Comparison of ENCODE assay signal across 22 cellular contexts in genomic region chr4:183129125-183129524, GRCh38.
"Had no signal": no experiment of that assay in that cellular context is flagged by ENCODE, and none has a peak within 500 bp of the region (broad histone marks: within the 10 kb centered on the region; RNA-seq: fewer than 3 reads in every experiment).

No MANE protein-coding gene starts in this region.

- H3K4me3 ChIP-seq: dorsolateral prefrontal cortex, lung, mucosa of descending colon, neural progenitor cell, prostate gland, skin epidermis, spleen, thoracic aorta, tibial nerve, upper lobe of left lung had no signal

- H3K9me3 ChIP-seq: mucosa of descending colon, prostate gland, spleen, thoracic aorta, tibial nerve, upper lobe of left lung had no signal

- H3K4me3 Mint-ChIP-seq: immature natural killer cell; memory B cell; naive B cell; natural killer cell treated with Interleukin-12 subunit alpha and Interleukin-12 subunit beta and Interleukin-15 and Interleukin-18, amount 100 ng/mL, for 72 hours; neural progenitor cell; stimulated activated naive B cell treated with anti-CD40 and anti-IgM and Interleukin-4, amounts not matched to agents 10 μg/mL and 1 μg/mL and 100 μg/mL, for 72 hours; stimulated activated naive CD8-positive, alpha-beta T cell treated with anti-CD3 and anti-CD28 coated beads, Interleukin-15, Interleukin-2, amounts not matched to agents 100 ng/mL and 50 ng/mL, for 24 hours had no signal

- ATAC-seq: mucosa of descending colon; natural killer cell treated with Interleukin-12 subunit alpha and Interleukin-12 subunit beta and Interleukin-15 and Interleukin-18, amount 100 ng/mL, for 72 hours; right cardiac atrium; stimulated activated naive B cell treated with anti-CD40 and anti-IgM and Interleukin-4, amounts not matched to agents 10 μg/mL and 1 μg/mL and 100 μg/mL, for 72 hours had no signal

- H3K4me1 Mint-ChIP-seq: memory B cell; naive B cell; neural progenitor cell; stimulated activated naive B cell treated with anti-CD40 and anti-IgM and Interleukin-4, amounts not matched to agents 10 μg/mL and 1 μg/mL and 100 μg/mL, for 72 hours had no signal

- H3K36me3 ChIP-seq: neural progenitor cell, prostate gland, spleen, thoracic aorta, tibial nerve, upper lobe of left lung had no signal

- H3K36me3 Mint-ChIP-seq: immature natural killer cell; memory B cell; naive B cell; natural killer cell treated with Interleukin-12 subunit alpha and Interleukin-12 subunit beta and Interleukin-15 and Interleukin-18, amount 100 ng/mL, for 72 hours; stimulated activated naive B cell treated with anti-CD40 and anti-IgM and Interleukin-4, amounts not matched to agents 10 μg/mL and 1 μg/mL and 100 μg/mL, for 72 hours had no signal

- DNase-seq: dorsolateral prefrontal cortex; effector CD4-positive, alpha-beta T cell; hypothalamus; immature natural killer cell; islet precursor cell; kidney glomerular epithelial cell; mucosa of descending colon; naive B cell; right cardiac atrium; spleen; stimulated activated naive B cell treated with anti-CD40 and anti-IgM and Interleukin-4, amounts not matched to agents 10 μg/mL and 1 μg/mL and 100 μg/mL, for 72 hours; upper lobe of left lung had no signal

- H3K27me3 ChIP-seq: dorsolateral prefrontal cortex, neural progenitor cell, spleen, tibial nerve, upper lobe of left lung had no signal

- H3K27me3 Mint-ChIP-seq: memory B cell; naive B cell; stimulated activated naive CD8-positive, alpha-beta T cell treated with anti-CD3 and anti-CD28 coated beads, Interleukin-15, Interleukin-2, amounts not matched to agents 100 ng/mL and 50 ng/mL, for 24 hours had no signal

- H3K9me3 Mint-ChIP-seq: immature natural killer cell; memory B cell; naive B cell; natural killer cell treated with Interleukin-12 subunit alpha and Interleukin-12 subunit beta and Interleukin-15 and Interleukin-18, amount 100 ng/mL, for 72 hours; stimulated activated naive B cell treated with anti-CD40 and anti-IgM and Interleukin-4, amounts not matched to agents 10 μg/mL and 1 μg/mL and 100 μg/mL, for 72 hours; stimulated activated naive CD8-positive, alpha-beta T cell treated with anti-CD3 and anti-CD28 coated beads, Interleukin-15, Interleukin-2, amounts not matched to agents 100 ng/mL and 50 ng/mL, for 24 hours had no signal

- H3K27ac ChIP-seq: neural progenitor cell, parathyroid adenoma, prostate gland, skin epidermis, spleen, thoracic aorta, tibial nerve, upper lobe of left lung had no signal

- H3K4me1 ChIP-seq: parathyroid adenoma, spleen had no signal

- H3K27ac Mint-ChIP-seq: immature natural killer cell; memory B cell; natural killer cell treated with Interleukin-12 subunit alpha and Interleukin-12 subunit beta and Interleukin-15 and Interleukin-18, amount 100 ng/mL, for 72 hours; neural progenitor cell; stimulated activated naive B cell treated with anti-CD40 and anti-IgM and Interleukin-4, amounts not matched to agents 10 μg/mL and 1 μg/mL and 100 μg/mL, for 72 hours; stimulated activated naive CD8-positive, alpha-beta T cell treated with anti-CD3 and anti-CD28 coated beads, Interleukin-15, Interleukin-2, amounts not matched to agents 100 ng/mL and 50 ng/mL, for 24 hours had no signal
